In genomic region chr17:71975998-71976649, GRCh38 we compare ENCODE assay signal across 9 cellular contexts.
DNase-seq lines count a peak whose midpoint lies in the region; ATAC-seq and TF ChIP-seq lines count a peak whose summit lies in the region.
"Had no signal": no experiment of that assay in that cellular context is flagged by ENCODE, and none has a peak within 500 bp of the region (broad histone marks: within the 10 kb centered on the region; RNA-seq: fewer than 3 reads in every experiment).

No MANE protein-coding gene starts in this region.

- TF ChIP-seq CTCF in retinal pigment epithelial cell (conservative IDR thresholded peaks at IDR 0.05; ENCODE audit: low read depth, low read length) = no peak

- H3K36me3 Mint-ChIP-seq in activated naive CD4-positive, alpha-beta T cell treated with anti-CD3 and anti-CD28 coated beads, Interleukin-2, amount 50 U/mL, for 72 hours = no peaks in the 10 kb centered on the region
- H3K36me3 Mint-ChIP-seq: mesothelial cell of epicardium had no signal

- no peak overlapping the region for H3K4me3 ChIP-seq in retinal pigment epithelial cell (ENCODE audit: low read length)

- H3K9me3 Mint-ChIP-seq in activated naive CD4-positive, alpha-beta T cell treated with anti-CD3 and anti-CD28 coated beads, Interleukin-2, amount 50 U/mL, for 72 hours = peaks cover 4 to 8% of the 10 kb centered on the region in 2 donors

- ATAC-seq in left cardiac atrium (peak; percentile 98 to 99), GM21528 (IDR thresholded peaks at IDR 0.05; ENCODE audit: low FRiP score, unreplicated experiment) (no peak)
- no peak for ATAC-seq in activated naive CD4-positive, alpha-beta T cell treated with anti-CD3 and anti-CD28 coated beads, Interleukin-2, amount 50 U/mL, for 72 hours

- no peak overlapping the region for H3K27ac Mint-ChIP-seq in activated naive CD4-positive, alpha-beta T cell treated with anti-CD3 and anti-CD28 coated beads, Interleukin-2, amount 50 U/mL, for 72 hours
- H3K27ac Mint-ChIP-seq: mesothelial cell of epicardium had no signal

- DNase-seq in GM04504 (ENCODE audit: low read depth) (peak; percentile 97), amniotic stem cell (lab: John Stamatoyannopoulos, UW) (peak; percentile 61), left cardiac atrium (peak; percentile 88), retinal pigment epithelial cell (ENCODE audit: low read depth) (peak; percentile 62), DMS79 (lab: John Stamatoyannopoulos, UW) (no peak), KG1 (lab: John Stamatoyannopoulos, UW) (no peak)
- no peak for DNase-seq in activated naive CD4-positive, alpha-beta T cell treated with anti-CD3 and anti-CD28 coated beads, Interleukin-2, amount 50 U/mL, for 72 hours (ENCODE audit: low spot score in 2 of 2)

- intact Hi-C loops in left cardiac atrium (cut with DNase I) = no loop called here

Comparison
In these comparisons a context has a peak if more than half of its experiments do, and no peak if none do; other contexts are left out.
1. DNase-seq: peak in GM04504 (single experiment), amniotic stem cell (single experiment), left cardiac atrium (single experiment) and retinal pigment epithelial cell (single experiment); none in DMS79 (single experiment), KG1 (single experiment) and activated naive CD4-positive, alpha-beta T cell treated with anti-CD3 and anti-CD28 coated beads, Interleukin-2, amount 50 U/mL, for 72 hours (0 of 2).
2. ATAC-seq: peak in left cardiac atrium (2 of 2); none in GM21528 (single experiment) and activated naive CD4-positive, alpha-beta T cell treated with anti-CD3 and anti-CD28 coated beads, Interleukin-2, amount 50 U/mL, for 72 hours (0 of 2).